19 cellular contexts compared by ENCODE assay signal in the genomic region with DNA sequence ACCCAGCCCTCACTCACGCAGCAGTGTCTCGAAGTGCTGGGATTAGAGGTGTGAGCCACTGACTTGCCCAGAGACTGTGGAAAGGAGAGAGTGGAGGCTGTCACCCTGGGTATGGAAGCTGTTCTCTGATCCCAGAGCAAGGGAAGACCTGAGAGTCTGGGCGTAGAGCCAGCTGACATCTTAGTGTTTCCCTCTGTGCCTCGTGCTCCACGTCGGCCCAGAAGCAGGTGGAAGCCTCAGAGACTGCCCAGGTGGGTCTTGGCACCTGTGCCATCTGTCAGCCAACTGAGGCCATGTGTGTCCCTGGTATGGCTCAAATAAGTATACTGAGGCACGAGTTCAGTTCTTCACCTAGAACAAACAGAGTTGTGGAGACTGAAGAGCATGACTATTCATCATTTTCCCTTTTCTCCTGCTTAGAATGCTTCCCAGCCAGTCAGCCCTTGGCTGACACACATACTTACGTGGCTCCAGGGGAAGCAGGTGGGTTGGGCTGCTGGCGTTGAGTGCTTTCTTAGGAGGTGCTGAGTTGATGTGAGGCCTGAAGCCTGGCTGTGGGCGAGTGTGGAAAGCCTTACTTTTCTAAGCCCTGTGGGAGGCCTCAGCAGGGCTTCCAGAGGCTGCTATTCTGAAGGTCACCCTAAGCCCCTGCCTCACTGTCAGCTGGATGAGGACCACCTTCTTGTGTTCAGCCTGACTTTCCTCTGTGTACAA. TPM values are rescaled to one million over a fixed set of nuclear protein-coding genes. Genes with fewer than 3 reads are reported as not detected.
A peak's percentile ranks its signal among the peaks of the same experiment; 100 is the strongest.
DNase-seq lines count a peak whose midpoint lies in the region; ATAC-seq and TF ChIP-seq lines count a peak whose summit lies in the region.
"Had no signal": no experiment of that assay in that cellular context is flagged by ENCODE, and none has a peak within 500 bp of the region (broad histone marks: within the 10 kb centered on the region; RNA-seq: fewer than 3 reads in every experiment).

No MANE protein-coding gene starts in this region.

- WGBS in psoas muscle, 3 donors = 55 to 72% (median 60%) methylated on average over 10 of the region's 10 CpGs

- ATAC-seq in psoas muscle (peak in 1 of 4 donors; percentile 15), WTC11 (no peak)
- ATAC-seq: GM12878 had no signal

- POLR2A ChIA-PET in WTC11 (lab: Charles Lee) = no interaction called here

- H3K4me3 Mint-ChIP-seq in WTC11 = no peak overlapping the region
- H3K4me3 Mint-ChIP-seq: activated CD4-positive, alpha-beta T cell treated with anti-CD3 and anti-CD28 coated beads, Interleukin-2, amount 10 ng/mL, durations not matched to agents 24 days and 14 days; nephron had no signal

- no peaks in the 10 kb centered on the region for H3K9me3 ChIP-seq in psoas muscle
- H3K9me3 ChIP-seq: spleen, vagina had no signal

- H3K4me3 ChIP-seq in choroid plexus epithelial cell (ENCODE audit: low read depth, low read length) (no peak overlapping the region), psoas muscle (no peak overlapping the region)
- H3K4me3 ChIP-seq: GM12878, spleen, vagina had no signal

- no peak overlapping the region for H3K27ac Mint-ChIP-seq in WTC11
- H3K27ac Mint-ChIP-seq: activated CD4-positive, alpha-beta T cell treated with anti-CD3 and anti-CD28 coated beads, Interleukin-2, amount 10 ng/mL, durations not matched to agents 24 days and 14 days had no signal

- H3K27me3 ChIP-seq in psoas muscle (ENCODE audit: insufficient read depth in 3 of 3, low read length in 2 of 3) = no peaks in the 10 kb centered on the region
- H3K27me3 ChIP-seq: spleen, vagina had no signal

- H3K4me1 ChIP-seq in psoas muscle = peaks cover 81% of the 10 kb centered on the region

- DNase-seq in SHP77 (lab: John Stamatoyannopoulos, UW) (peak; percentile 60 to 69), SHP77 treated with DMSO at 0.1 percent for 48 hours (lab: John Stamatoyannopoulos, UW) (no peak), NCI-H2107 (lab: John Stamatoyannopoulos, UW) (peak; percentile 60), choroid plexus epithelial cell (ENCODE audit: low read depth) (peak; percentile 38), psoas muscle (no peak), NCI-H2227 (lab: John Stamatoyannopoulos, UW; ENCODE audit: unreplicated experiment) (no peak), WTC11 (ENCODE audit: low spot score) (no peak)
- DNase-seq in central memory CD4-positive, alpha-beta T cell = no peak
- DNase-seq: activated CD4-positive, alpha-beta T cell treated with anti-CD3 and anti-CD28 coated beads, Interleukin-2, amount 10 ng/mL, durations not matched to agents 24 days and 14 days; activated effector memory CD4-positive, alpha-beta T cell treated with anti-CD3 and anti-CD28 coated beads, Interleukin-2, amount 50 U/mL, for 16 hours; dermis blood vessel endothelial cell; foreskin fibroblast; kidney glomerular epithelial cell; spleen; SW 1271 had no signal

- H3K9me3 Mint-ChIP-seq in WTC11 = no peaks in the 10 kb centered on the region
- H3K9me3 Mint-ChIP-seq: activated CD4-positive, alpha-beta T cell treated with anti-CD3 and anti-CD28 coated beads, Interleukin-2, amount 10 ng/mL, durations not matched to agents 24 days and 14 days; nephron had no signal

- CTCF ChIA-PET in WTC11 (lab: Charles Lee) = interaction anchor here (0.6 to 1.8 kb wide), 5 partner anchors 12 to 290 kb away, joined by 3 to 12 read pairs (median 4); no protein-coding TSS in a partner anchor

- H3K27ac ChIP-seq in psoas muscle = peak overlapping the region; percentile 83
- H3K27ac ChIP-seq: spleen, vagina had no signal

- peaks cover 0 to 19% of the 10 kb centered on the region in 2 donors for H3K36me3 ChIP-seq in psoas muscle (ENCODE audit: insufficient read depth in 1 of 2, low read depth in 1 of 2)

- H3K27me3 Mint-ChIP-seq in WTC11 (ENCODE audit: low read depth) = no peaks in the 10 kb centered on the region; the same call in 1 of the 2 replicates
- H3K27me3 Mint-ChIP-seq: activated CD4-positive, alpha-beta T cell treated with anti-CD3 and anti-CD28 coated beads, Interleukin-2, amount 10 ng/mL, durations not matched to agents 24 days and 14 days had no signal

- peaks cover 21% of the 10 kb centered on the region for H3K4me1 Mint-ChIP-seq in WTC11

- TF ChIP-seq CTCF in choroid plexus epithelial cell (conservative IDR thresholded peaks at IDR 0.05; ENCODE audit: low read depth, low read length) (no peak), psoas muscle (IDR thresholded peaks at IDR 0.05) (no peak), WTC11 (IDR thresholded peaks at IDR 0.05) (no peak)

- no peaks in the 10 kb centered on the region for H3K36me3 Mint-ChIP-seq in WTC11

- intact Hi-C loops in psoas muscle (cut with DNase I) = loop anchor here in 1 of 2 donors (10.0 kb wide), 1 partner anchor 249 kb away; no protein-coding TSS in a partner anchor

TF ChIP-seq in WTC11, 78 proteins besides CTCF, POLR2A, EP300 and RAD21:
- TF ChIP-seq ZNF671 (CRISPR knock-in tag; IDR thresholded peaks at IDR 0.05) (no peak), TP53 (CRISPR knock-in tag; IDR thresholded peaks at IDR 0.05) (no peak)
- TF ChIP-seq, protein P1, sequence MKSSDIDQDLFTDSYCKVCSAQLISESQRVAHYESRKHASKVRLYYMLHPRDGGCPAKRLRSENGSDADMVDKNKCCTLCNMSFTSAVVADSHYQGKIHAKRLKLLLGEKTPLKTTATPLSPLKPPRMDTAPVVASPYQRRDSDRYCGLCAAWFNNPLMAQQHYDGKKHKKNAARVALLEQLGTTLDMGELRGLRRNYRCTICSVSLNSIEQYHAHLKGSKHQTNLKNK (CRISPR knock-in tag; IDR thresholded peaks at IDR 0.05) = no peak

RNA-seq across cellular contexts. Expression of a gene that starts 8.1 kb away (rescaled TPM):
- total RNA-seq in psoas muscle (1 to 10 TPM in 1 of 4 donors, under 1 TPM in 3; 0.27 to 1.1 (median 0.79) TPM), WTC11 (2021) (1.7 to 3.6 TPM (median 2.8 TPM) in 3 replicates)
- polyA plus RNA-seq in psoas muscle = 1 to 10 TPM; 1.1 TPM

RNA-seq across cellular contexts. Expression of a gene that starts 13.1 kb away (rescaled TPM):
- total RNA-seq in psoas muscle (10 to 100 TPM; 27.6 to 34.7 (median 31.6) TPM), WTC11 (2021) (34.8 to 40.9 TPM (median 35.3 TPM) in 3 replicates)
- polyA plus RNA-seq in psoas muscle = 10 to 100 TPM; 55.0 to 98.6 (median 67.3) TPM

RNA-seq across cellular contexts. Expression of a gene that starts 20.3 kb away (rescaled TPM):
- total RNA-seq in psoas muscle = 10 to 100 TPM in 2 of 4 donors, 1 to 10 TPM in 2; 5.9 to 15.1 (median 10.2) TPM
- 1 to 10 TPM; 4.1 to 8.6 (median 4.7) TPM for polyA plus RNA-seq in psoas muscle
- 23.3 to 38.3 TPM (median 25.8 TPM) in 3 replicates for total RNA-seq in WTC11 (2021)

RNA-seq across cellular contexts. Expression of a gene that starts 30.5 kb away (rescaled TPM):
- total RNA-seq in psoas muscle (10 to 100 TPM; 11.3 to 18.8 (median 16.4) TPM), WTC11 (2021) (29.0 to 32.6 TPM (median 31.6 TPM) in 3 replicates)
- polyA plus RNA-seq in psoas muscle = 10 to 100 TPM in 2 of 3 donors, 1 to 10 TPM in 1; 9.6 to 16.9 (median 11.0) TPM

RNA-seq across cellular contexts. Expression of a gene that starts 38.9 kb away (rescaled TPM):
- total RNA-seq in psoas muscle (1 to 10 TPM in 1 of 4 donors, under 1 TPM in 1, not detected in 2; 0.77 to 1.1 TPM), WTC11 (2021) (7.0 to 12.4 TPM (median 7.4 TPM) in 3 replicates)
- polyA plus RNA-seq in psoas muscle = under 1 TPM; 0.23 to 0.38 (median 0.37) TPM
- total RNA-seq: HT1080, vagina had no signal

Comparison
In these comparisons a context has a peak if more than half of its experiments do, and no peak if none do; other contexts are left out.
1. DNase-seq: peak in SHP77 (2 of 2), NCI-H2107 (single experiment) and choroid plexus epithelial cell (single experiment); none in SHP77 treated with DMSO at 0.1 percent for 48 hours (single experiment), psoas muscle (0 of 2), NCI-H2227 (single experiment), central memory CD4-positive, alpha-beta T cell (single experiment) and WTC11 (single experiment).